Comparison of ENCODE assay signal across 8 cellular contexts in the genomic region with DNA sequence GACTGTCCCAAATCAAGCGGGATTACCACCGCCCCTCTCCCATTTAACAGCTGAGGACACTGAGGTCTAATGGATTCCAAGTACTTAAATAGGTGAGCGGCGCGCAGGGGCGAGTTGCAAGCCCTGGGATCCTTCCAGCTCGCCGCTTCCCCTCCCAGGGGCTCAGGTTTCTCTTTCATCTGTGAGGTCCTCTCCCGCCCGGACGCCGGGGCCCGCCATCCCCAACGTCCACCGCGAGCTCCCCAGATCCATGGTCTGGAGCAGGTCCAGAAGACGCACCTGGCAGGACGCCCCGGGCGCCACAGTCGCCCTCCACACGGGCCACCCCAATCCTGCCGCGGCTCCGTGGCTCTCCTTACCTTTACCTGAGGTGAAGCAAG. TPM values are rescaled to one million over a fixed set of nuclear protein-coding genes. Genes with fewer than 3 reads are reported as not detected.
DNase-seq lines count a peak whose midpoint lies in the region; ATAC-seq, FAIRE-seq and TF ChIP-seq lines count a peak whose summit lies in the region.

No MANE protein-coding gene starts in this region.

- TF ChIP-seq CTCF in epithelial cell of proximal tubule (conservative IDR thresholded peaks at IDR 0.05; ENCODE audit: low read depth, low read length) (no peak), nephron progenitor cell (IDR thresholded peaks at IDR 0.05) (no peak)

- DNase-seq in SKM-1 treated with dmso at 0.1 percent for 144 hours (lab: John Stamatoyannopoulos, UW; ENCODE audit: unreplicated experiment) (peak; percentile 11), SKM-1 (lab: John Stamatoyannopoulos, UW; ENCODE audit: unreplicated experiment) (no peak), SJSA1 (ENCODE audit: low read depth in 1 of 2, low spot score in 2 of 2) (no peak), epithelial cell of proximal tubule (ENCODE audit: low read depth) (no peak), nephron progenitor cell (peak; percentile 72), RCC 7860 (ENCODE audit: low spot score) (no peak), HuH-7 (ENCODE audit: low spot score) (no peak)

- ATAC-seq in HG02981 (IDR thresholded peaks at IDR 0.05; ENCODE audit: unreplicated experiment): peak; percentile 18

- no peaks in the 10 kb centered on the region for H3K9me3 ChIP-seq in SJSA1 (replicated peaks)

- no peak for FAIRE-seq in RCC 7860 (lab: Jason Lieb, UNC)

- peaks cover 56% of the 10 kb centered on the region for H3K4me1 Mint-ChIP-seq in nephron progenitor cell

- H3K9me3 Mint-ChIP-seq in nephron progenitor cell: no peaks in the 10 kb centered on the region

- 0 out of 2 replicates have a peak, but pooled peaks cover 3% of the 10 kb centered on the region for H3K36me3 ChIP-seq in SJSA1

- peaks cover 14% of the 10 kb centered on the region for H3K36me3 Mint-ChIP-seq in nephron progenitor cell (ENCODE audit: low read depth)

- H3K4me3 ChIP-seq in SJSA1: peak overlapping the region; percentile 68
- H3K4me3 ChIP-seq in epithelial cell of proximal tubule (ENCODE audit: low read depth, low read length): peak overlapping the region; percentile 86

- 0 out of 2 replicates have a peak, but pooled peaks cover 4% of the 10 kb centered on the region for H3K4me1 ChIP-seq in SJSA1 (replicated peaks)

- H3K27me3 Mint-ChIP-seq in nephron progenitor cell (ENCODE audit: low read depth, poor library complexity): no peaks in the 10 kb centered on the region

- peak overlapping the region; percentile 98 for H3K27ac Mint-ChIP-seq in nephron progenitor cell

- H3K27ac ChIP-seq in SJSA1: no peak overlapping the region

- H3K4me3 Mint-ChIP-seq in nephron progenitor cell: peak overlapping the region; percentile 86

- H3K27me3 ChIP-seq in SJSA1 (replicated peaks): no peaks in the 10 kb centered on the region

RNA-seq across cellular contexts. Expression of a gene that starts 0.3 kb away (rescaled TPM):
- total RNA-seq in SJSA1 (2014; rRNA removed; shearing (Covaris generic)): 38.9 and 53.9 TPM in 2 replicates
- total RNA-seq in epithelial cell of proximal tubule: 45.2 and 49.1 TPM in 2 replicates

Comparison
In these comparisons a context has a peak if more than half of its experiments do, and no peak if none do; other contexts are left out.
1. DNase-seq: peak in SKM-1 treated with dmso at 0.1 percent for 144 hours (single experiment) and nephron progenitor cell (single experiment); none in SKM-1 (single experiment), SJSA1 (0 of 2), epithelial cell of proximal tubule (single experiment), RCC 7860 (single experiment) and HuH-7 (single experiment).